Comparison of ENCODE assay signal across 8 cellular contexts in the genomic region with DNA sequence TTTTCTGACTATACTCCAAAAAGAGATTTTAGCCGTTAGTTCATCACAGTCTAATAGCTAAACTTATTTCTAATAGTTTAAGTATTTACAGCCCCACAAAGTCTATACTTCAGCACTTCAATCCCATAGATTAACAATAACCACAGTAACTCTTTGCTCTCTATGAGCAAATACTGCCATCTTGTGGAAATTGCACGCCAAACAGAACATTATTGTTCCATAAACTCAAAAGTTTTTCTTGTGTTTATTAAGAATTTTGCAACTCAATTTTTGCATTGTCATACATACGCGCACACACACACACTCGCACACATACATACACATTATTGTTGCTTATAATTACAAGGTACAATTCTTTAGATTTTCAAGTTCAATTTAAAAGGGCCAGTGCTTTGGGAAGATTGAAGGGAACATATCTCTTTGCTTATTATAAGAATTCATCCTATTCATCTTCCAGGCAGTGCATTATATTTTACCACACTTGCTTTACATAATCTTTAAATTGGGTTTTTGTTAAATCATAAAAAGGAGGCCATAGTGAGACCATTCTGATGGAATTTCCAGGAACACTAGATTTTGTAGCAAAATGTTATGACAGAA.
DNase-seq lines count a peak whose midpoint lies in the region; ATAC-seq, FAIRE-seq and TF ChIP-seq lines count a peak whose summit lies in the region.

No MANE protein-coding gene starts in this region.

- H3K27ac ChIP-seq in kidney (ENCODE audit: low read depth in 2 of 2, low read length in 2 of 2) (no peak overlapping the region), upper lobe of right lung (no peak overlapping the region)

- H3K36me3 ChIP-seq in kidney (ENCODE audit: control insufficient read depth in 1 of 2, insufficient read depth in 2 of 2, low read length in 2 of 2) (no peaks in the 10 kb centered on the region), upper lobe of right lung (no peaks in the 10 kb centered on the region)

- intact Hi-C loops in kidney (cut with DNase I), result no loop called here
- intact Hi-C loops in upper lobe of right lung (cut with DNase I), result no loop called here

- FAIRE-seq in A204.1 (lab: Jason Lieb, UNC) (peak; percentile 92), kidney (lab: Jason Lieb, UNC) (peak; percentile 89)

- no peaks in the 10 kb centered on the region for H3K27me3 ChIP-seq in upper lobe of right lung

- TF ChIP-seq CTCF in GM12865 (IDR thresholded peaks at IDR 0.05; ENCODE audit: insufficient read depth, low read depth, low read length, missing control alignments) (peak; percentile 64), kidney (IDR thresholded peaks at IDR 0.05; ENCODE audit: borderline replicate concordance, extremely low read depth, insufficient read depth) (peak; percentile 71), upper lobe of right lung (IDR thresholded peaks at IDR 0.05) (peak; percentile 73)

- H3K4me1 ChIP-seq in kidney (ENCODE audit: control insufficient read depth in 1 of 2, insufficient read depth in 1 of 2, low read depth in 1 of 2, low read length in 2 of 2) (no peaks in the 10 kb centered on the region), upper lobe of right lung (no peaks in the 10 kb centered on the region)

- ATAC-seq in HG02678 (IDR thresholded peaks at IDR 0.05; ENCODE audit: unreplicated experiment) (peak; percentile 70), upper lobe of right lung (peak; percentile 78)

- no peak overlapping the region for H3K4me3 ChIP-seq in GM12865 (ENCODE audit: low read depth, low read length)
- H3K4me3 ChIP-seq in kidney (ENCODE audit: low read length in 2 of 2), result no peak overlapping the region
- no peak overlapping the region for H3K4me3 ChIP-seq in upper lobe of right lung

- peak; percentile 57 for DNase-seq in GM12865 (ENCODE audit: low read depth)
- DNase-seq in NCI-H2029 (lab: John Stamatoyannopoulos, UW), result peak; percentile 39
- DNase-seq in amniotic epithelial cell (ENCODE audit: low read depth), result peak; percentile 44
- no peak for DNase-seq in kidney
- DNase-seq in upper lobe of right lung, result no peak
- no peak for DNase-seq in cortex of kidney (lab: John Stamatoyannopoulos, UW)

- H3K9ac ChIP-seq in kidney (ENCODE audit: low read length in 2 of 2), result no peak overlapping the region

- H3K9me3 ChIP-seq in kidney (ENCODE audit: control insufficient read depth in 1 of 2, low read length in 2 of 2) (no peaks in the 10 kb centered on the region), upper lobe of right lung (no peaks in the 10 kb centered on the region)

Comparison
In these comparisons a context has a peak if more than half of its experiments do, and no peak if none do; other contexts are left out.
1. DNase-seq: peak in GM12865 (single experiment), NCI-H2029 (single experiment) and amniotic epithelial cell (single experiment); none in kidney (single experiment), upper lobe of right lung (single experiment) and cortex of kidney (single experiment).
2. Peak in every context shown above with its lines, with median percentiles within 50 percentile points of each other: CTCF ChIP-seq.